ENCODE assay signal across 1 cellular context in genomic region chr21:42513151-42513984, GRCh38.
TF ChIP-seq lines count a peak whose summit lies in the region.

Gene SLC37A1, plus strand, starts transcription at chr21:42513852. Its CDS starts 4,603 bp downstream, at chr21:42518455.

TF ChIP-seq in K562, 482 proteins besides CTCF, POLR2A, EP300 and RAD21 (continued from another document):
- TF ChIP-seq ARID3B (CRISPR knock-in tag; IDR thresholded peaks at IDR 0.05; ENCODE audit: borderline replicate concordance) (no peak), MXI1 (IDR thresholded peaks at IDR 0.05; ENCODE audit: low read depth, low read length) (no peak), FOXA3 (CRISPR knock-in tag; conservative IDR thresholded peaks at IDR 0.05 in 1 of 2, IDR thresholded peaks at IDR 0.05 in 1 of 2) (no peak), KLF16 (IDR thresholded peaks at IDR 0.05) (no peak), BRCA1 (IDR thresholded peaks at IDR 0.05) (no peak), BRCA1 (CRISPR knock-in tag; IDR thresholded peaks at IDR 0.05) (no peak), HNRNPLL (IDR thresholded peaks at IDR 0.05; ENCODE audit: low read depth, low read length, poor library complexity, severe bottlenecking) (no peak), NR2C1 (IDR thresholded peaks at IDR 0.05) (no peak), NR2C1 (tag; IDR thresholded peaks at IDR 0.05) (no peak), ZNF197 (CRISPR knock-in tag; IDR thresholded peaks at IDR 0.05; ENCODE audit: low read depth) (no peak), ZBTB43 (CRISPR knock-in tag; IDR thresholded peaks at IDR 0.05) (no peak), ETV5 (CRISPR knock-in tag; IDR thresholded peaks at IDR 0.05; ENCODE audit: low read depth) (no peak), CREM (IDR thresholded peaks at IDR 0.05; ENCODE audit: low read depth) (no peak), CXXC5 (CRISPR knock-in tag; IDR thresholded peaks at IDR 0.05) (0 out of 2 replicates have a peak, but pooled peaks have one; percentile 23), ZBTB7A (IDR thresholded peaks at IDR 0.05; ENCODE audit: borderline replicate concordance, control insufficient read depth, low read depth, low read length) (0 out of 2 replicates have a peak, but pooled peaks have one; percentile 5), SRSF1 (IDR thresholded peaks at IDR 0.05; ENCODE audit: low read depth, low read length) (no peak), PURB (CRISPR knock-in tag; IDR thresholded peaks at IDR 0.05; ENCODE audit: low read depth) (no peak), DIDO1 (tag; IDR thresholded peaks at IDR 0.05; ENCODE audit: low read depth) (no peak), ZNF224 (CRISPR knock-in tag; IDR thresholded peaks at IDR 0.05) (no peak), IFI16 (CRISPR knock-in tag; IDR thresholded peaks at IDR 0.05) (no peak), CBFB (CRISPR knock-in tag; IDR thresholded peaks at IDR 0.05) (no peak), TAF1 (IDR thresholded peaks at IDR 0.05; ENCODE audit: control insufficient read depth, extremely low read depth, insufficient read depth, low read length, severe bottlenecking) (peak; percentile 12), HLTF (IDR thresholded peaks at IDR 0.05) (no peak), SMARCA4 (IDR thresholded peaks at IDR 0.05) (no peak), NUFIP1 (IDR thresholded peaks at IDR 0.05; ENCODE audit: partially characterized antibody) (no peak), NFE2L1 (tag; IDR thresholded peaks at IDR 0.05; ENCODE audit: borderline replicate concordance, low read depth) (no peak), E2F8 (IDR thresholded peaks at IDR 0.05; ENCODE audit: low read depth, partially characterized antibody) (no peak)
- TF ChIP-seq, protein P1, sequence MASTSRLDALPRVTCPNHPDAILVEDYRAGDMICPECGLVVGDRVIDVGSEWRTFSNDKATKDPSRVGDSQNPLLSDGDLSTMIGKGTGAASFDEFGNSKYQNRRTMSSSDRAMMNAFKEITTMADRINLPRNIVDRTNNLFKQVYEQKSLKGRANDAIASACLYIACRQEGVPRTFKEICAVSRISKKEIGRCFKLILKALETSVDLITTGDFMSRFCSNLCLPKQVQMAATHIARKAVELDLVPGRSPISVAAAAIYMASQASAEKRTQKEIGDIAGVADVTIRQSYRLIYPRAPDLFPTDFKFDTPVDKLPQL (IDR thresholded peaks at IDR 0.05; ENCODE audit: extremely low read depth, insufficient read length): no peak
- TF ChIP-seq, protein P2, sequence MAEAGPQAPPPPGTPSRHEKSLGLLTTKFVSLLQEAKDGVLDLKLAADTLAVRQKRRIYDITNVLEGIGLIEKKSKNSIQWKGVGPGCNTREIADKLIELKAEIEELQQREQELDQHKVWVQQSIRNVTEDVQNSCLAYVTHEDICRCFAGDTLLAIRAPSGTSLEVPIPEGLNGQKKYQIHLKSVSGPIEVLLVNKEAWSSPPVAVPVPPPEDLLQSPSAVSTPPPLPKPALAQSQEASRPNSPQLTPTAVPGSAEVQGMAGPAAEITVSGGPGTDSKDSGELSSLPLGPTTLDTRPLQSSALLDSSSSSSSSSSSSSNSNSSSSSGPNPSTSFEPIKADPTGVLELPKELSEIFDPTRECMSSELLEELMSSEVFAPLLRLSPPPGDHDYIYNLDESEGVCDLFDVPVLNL (CRISPR knock-in tag; IDR thresholded peaks at IDR 0.05; ENCODE audit: low read depth): no peak
- TF ChIP-seq, protein P3, sequence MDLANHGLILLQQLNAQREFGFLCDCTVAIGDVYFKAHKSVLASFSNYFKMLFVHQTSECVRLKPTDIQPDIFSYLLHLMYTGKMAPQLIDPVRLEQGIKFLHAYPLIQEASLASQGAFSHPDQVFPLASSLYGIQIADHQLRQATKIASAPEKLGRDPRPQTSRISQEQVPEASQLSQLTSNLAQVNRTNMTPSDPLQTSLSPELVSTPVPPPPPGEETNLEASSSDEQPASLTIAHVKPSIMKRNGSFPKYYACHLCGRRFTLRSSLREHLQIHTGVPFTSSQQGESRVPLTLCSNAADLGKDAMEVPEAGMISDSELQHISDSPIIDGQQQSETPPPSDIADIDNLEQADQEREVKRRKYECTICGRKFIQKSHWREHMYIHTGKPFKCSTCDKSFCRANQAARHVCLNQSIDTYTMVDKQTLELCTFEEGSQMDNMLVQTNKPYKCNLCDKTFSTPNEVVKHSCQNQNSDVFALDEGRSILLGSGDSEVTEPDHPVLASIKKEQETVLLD (IDR thresholded peaks at IDR 0.05): no peak
